Comparison of ENCODE assay signal across 19 cellular contexts in genomic region chr3:127490271-127491023, GRCh38.
"Had no signal": no experiment of that assay in that cellular context is flagged by ENCODE, and none has a peak within 500 bp of the region (broad histone marks: within the 10 kb centered on the region; RNA-seq: fewer than 3 reads in every experiment).

No MANE protein-coding gene starts in this region.

- H3K36me3 ChIP-seq: gastroesophageal sphincter, heart right ventricle, left ventricle myocardium inferior, neural progenitor cell, ovary, right lobe of liver, stomach had no signal

- H3K4me3 ChIP-seq: gastroesophageal sphincter, heart right ventricle, left ventricle myocardium inferior, mucosa of descending colon, neural progenitor cell, ovary, right lobe of liver, stomach had no signal

- DNase-seq: activated CD4-positive, alpha-beta T cell treated with anti-CD3 and anti-CD28 coated beads, Interleukin-2, amount 50 U/mL, for 4 hours; activated gamma-delta T cell treated with Interleukin-2 at 50 U/mL for 16 hours; activated T-cell treated with anti-CD3 and anti-CD28 coated beads, Interleukin-2, amount 50 U/mL, for 72 hours; amniotic stem cell; heart right ventricle; left ventricle myocardium inferior; mesenchymal stem cell; mucosa of descending colon; stimulated activated CD4-positive, alpha-beta T cell treated with anti-CD3 and anti-CD28 coated beads, Interleukin-4, amount 100 ng/mL, for 24 hours; stomach; T-helper 2 cell; trophoblast cell had no signal

- ATAC-seq: activated naive CD4-positive, alpha-beta T cell treated with anti-CD3 and anti-CD28 coated beads, Interleukin-2, amount 50 U/mL, for 72 hours; activated T-cell treated with anti-CD3 and anti-CD28 coated beads, Interleukin-2, amount 50 U/mL, for 72 hours; gastroesophageal sphincter; heart right ventricle; mucosa of descending colon; naive thymus-derived CD4-positive, alpha-beta T cell; stimulated activated effector memory CD8-positive, alpha-beta T cell treated with anti-CD3 and anti-CD28 coated beads, Interleukin-12 subunit alpha, Interleukin-12 subunit beta, amount 100 ng/mL, for 72 hours had no signal

- H3K27ac Mint-ChIP-seq: activated naive CD4-positive, alpha-beta T cell treated with anti-CD3 and anti-CD28 coated beads, Interleukin-2, amount 50 U/mL, for 72 hours; activated T-cell treated with anti-CD3 and anti-CD28 coated beads, Interleukin-2, amount 50 U/mL, for 72 hours; naive thymus-derived CD4-positive, alpha-beta T cell; stimulated activated effector memory CD8-positive, alpha-beta T cell treated with anti-CD3 and anti-CD28 coated beads, Interleukin-12 subunit alpha, Interleukin-12 subunit beta, amount 100 ng/mL, for 72 hours had no signal

- H3K9me3 Mint-ChIP-seq: activated naive CD4-positive, alpha-beta T cell treated with anti-CD3 and anti-CD28 coated beads, Interleukin-2, amount 50 U/mL, for 72 hours; activated T-cell treated with anti-CD3 and anti-CD28 coated beads, Interleukin-2, amount 50 U/mL, for 72 hours; stimulated activated effector memory CD8-positive, alpha-beta T cell treated with anti-CD3 and anti-CD28 coated beads, Interleukin-12 subunit alpha, Interleukin-12 subunit beta, amount 100 ng/mL, for 72 hours had no signal

- H3K4me3 Mint-ChIP-seq: activated T-cell treated with anti-CD3 and anti-CD28 coated beads, Interleukin-2, amount 50 U/mL, for 72 hours; naive thymus-derived CD4-positive, alpha-beta T cell; neural progenitor cell; stimulated activated effector memory CD8-positive, alpha-beta T cell treated with anti-CD3 and anti-CD28 coated beads, Interleukin-12 subunit alpha, Interleukin-12 subunit beta, amount 100 ng/mL, for 72 hours had no signal

- H3K36me3 Mint-ChIP-seq: activated naive CD4-positive, alpha-beta T cell treated with anti-CD3 and anti-CD28 coated beads, Interleukin-2, amount 50 U/mL, for 72 hours; naive thymus-derived CD4-positive, alpha-beta T cell; neural progenitor cell; stimulated activated effector memory CD8-positive, alpha-beta T cell treated with anti-CD3 and anti-CD28 coated beads, Interleukin-12 subunit alpha, Interleukin-12 subunit beta, amount 100 ng/mL, for 72 hours had no signal

- H3K27me3 ChIP-seq: neural progenitor cell, ovary, right lobe of liver, stomach had no signal
